In genomic region chr17:21685061-21685795, GRCh38 we compare ENCODE assay signal across 5 cellular contexts. TPM values are rescaled to one million over a fixed set of nuclear protein-coding genes. Genes with fewer than 3 reads are reported as not detected.
"Had no signal": no experiment of that assay in that cellular context is flagged by ENCODE, and none has a peak within 500 bp of the region (broad histone marks: within the 10 kb centered on the region; RNA-seq: fewer than 3 reads in every experiment).

No MANE protein-coding gene starts in this region.

RNA-seq across cellular contexts. Expression of gene KCNJ18, which starts 7.1 kb away (rescaled TPM):
- total RNA-seq: M059J, Peyer's patch, Right ventricle myocardium inferior, SJCRH30, SK-MEL-5 had no signal
